In the genomic region with DNA sequence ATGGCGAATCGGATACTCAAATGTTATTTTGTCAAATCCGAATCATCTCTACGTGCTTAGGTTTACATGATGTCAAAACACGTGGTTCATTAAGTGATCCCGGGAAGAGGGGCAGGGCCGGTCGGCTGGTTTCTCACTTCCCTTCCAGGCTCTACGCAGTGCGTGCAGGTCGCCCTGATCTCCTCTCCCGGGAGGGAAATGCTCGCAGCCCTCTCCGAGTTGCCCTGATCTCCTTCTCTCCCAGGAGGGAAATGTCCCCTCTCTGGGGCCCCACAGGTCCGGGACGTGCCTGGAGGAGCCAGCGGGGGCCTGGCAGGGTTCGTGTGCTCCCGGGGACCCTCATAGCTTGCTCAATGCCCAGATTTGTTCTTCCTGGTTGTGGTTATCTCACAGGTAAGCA, we compare ENCODE assay signal across 22 cellular contexts.
"Had no signal": no experiment of that assay in that cellular context is flagged by ENCODE, and none has a peak within 500 bp of the region (broad histone marks: within the 10 kb centered on the region; RNA-seq: fewer than 3 reads in every experiment).

No MANE protein-coding gene starts in this region.

- H3K4me3 Mint-ChIP-seq: activated naive CD4-positive, alpha-beta T cell treated with anti-CD3 and anti-CD28 coated beads for 36 hours; activated T-cell treated with anti-CD3 and anti-CD28 coated beads, Interleukin-2, amount 50 U/mL, for 72 hours; naive thymus-derived CD8-positive, alpha-beta T cell; stimulated activated effector memory CD8-positive, alpha-beta T cell treated with anti-CD3 and anti-CD28 coated beads, Interleukin-12 subunit alpha, Interleukin-12 subunit beta, amount 100 ng/mL, for 72 hours; stimulated activated naive CD8-positive, alpha-beta T cell treated with anti-CD3 and anti-CD28 coated beads, Interleukin-15, amount 100 ng/mL, for 72 hours had no signal

- H3K27ac Mint-ChIP-seq: activated naive CD4-positive, alpha-beta T cell treated with anti-CD3 and anti-CD28 coated beads for 36 hours; activated T-cell treated with anti-CD3 and anti-CD28 coated beads, Interleukin-2, amount 50 U/mL, for 72 hours; naive thymus-derived CD8-positive, alpha-beta T cell; stimulated activated effector memory CD8-positive, alpha-beta T cell treated with anti-CD3 and anti-CD28 coated beads, Interleukin-12 subunit alpha, Interleukin-12 subunit beta, amount 100 ng/mL, for 72 hours; stimulated activated naive CD8-positive, alpha-beta T cell treated with anti-CD3 and anti-CD28 coated beads, Interleukin-15, amount 100 ng/mL, for 72 hours had no signal

- H3K36me3 ChIP-seq: esophagus muscularis mucosa, gastrocnemius medialis, neutrophil, pancreas had no signal

- H3K9me3 ChIP-seq: esophagus muscularis mucosa, gastrocnemius medialis, neutrophil, pancreas had no signal

- H3K27ac ChIP-seq: coronary artery, esophagus muscularis mucosa, gastrocnemius medialis, neutrophil, pancreas, skin epidermis, tibial nerve had no signal

- H3K4me1 ChIP-seq: esophagus muscularis mucosa, gastrocnemius medialis, pancreas, tibial nerve had no signal

- FAIRE-seq: bronchial epithelial cell, pancreas, urothelium cell line had no signal

- H3K4me3 ChIP-seq: coronary artery, esophagus muscularis mucosa, gastrocnemius medialis, pancreas, skin epidermis, tibial nerve had no signal

- DNase-seq: activated CD4-positive, alpha-beta T cell treated with anti-CD3 and anti-CD28 coated beads for 4 hours; activated CD4-positive, alpha-beta T cell treated with anti-CD3 and anti-CD28 coated beads, Interleukin-2, amount 50 U/mL, for 48 hours; activated CD4-positive, CD25-positive, alpha-beta regulatory T cell; activated effector memory CD4-positive, alpha-beta T cell treated with Interleukin-2 at 50 U/mL for 16 hours; activated naive CD4-positive, alpha-beta T cell treated with anti-CD3 and anti-CD28 coated beads for 36 hours; activated T-cell treated with anti-CD3 and anti-CD28 coated beads, Interleukin-2, amount 50 U/mL, for 72 hours; amygdala; gastrocnemius medialis; islet precursor cell; stimulated activated CD4-positive, alpha-beta T cell treated with anti-CD3 and anti-CD28 coated beads, Interleukin-2, amount 100 ng/mL, for 24 hours; stimulated activated naive CD8-positive, alpha-beta T cell treated with anti-CD3 and anti-CD28 coated beads, Interleukin-15, amount 100 ng/mL, for 72 hours; T-helper 9 cell had no signal

- H3K9me3 Mint-ChIP-seq: activated naive CD4-positive, alpha-beta T cell treated with anti-CD3 and anti-CD28 coated beads for 36 hours had no signal

- ATAC-seq: activated T-cell treated with anti-CD3 and anti-CD28 coated beads, Interleukin-2, amount 50 U/mL, for 72 hours; gastrocnemius medialis; naive thymus-derived CD8-positive, alpha-beta T cell; pancreas; stimulated activated effector memory CD8-positive, alpha-beta T cell treated with anti-CD3 and anti-CD28 coated beads, Interleukin-12 subunit alpha, Interleukin-12 subunit beta, amount 100 ng/mL, for 72 hours; stimulated activated naive CD8-positive, alpha-beta T cell treated with anti-CD3 and anti-CD28 coated beads, Interleukin-15, amount 100 ng/mL, for 72 hours had no signal
